ENCODE assay signal across 8 cellular contexts in the genomic region with DNA sequence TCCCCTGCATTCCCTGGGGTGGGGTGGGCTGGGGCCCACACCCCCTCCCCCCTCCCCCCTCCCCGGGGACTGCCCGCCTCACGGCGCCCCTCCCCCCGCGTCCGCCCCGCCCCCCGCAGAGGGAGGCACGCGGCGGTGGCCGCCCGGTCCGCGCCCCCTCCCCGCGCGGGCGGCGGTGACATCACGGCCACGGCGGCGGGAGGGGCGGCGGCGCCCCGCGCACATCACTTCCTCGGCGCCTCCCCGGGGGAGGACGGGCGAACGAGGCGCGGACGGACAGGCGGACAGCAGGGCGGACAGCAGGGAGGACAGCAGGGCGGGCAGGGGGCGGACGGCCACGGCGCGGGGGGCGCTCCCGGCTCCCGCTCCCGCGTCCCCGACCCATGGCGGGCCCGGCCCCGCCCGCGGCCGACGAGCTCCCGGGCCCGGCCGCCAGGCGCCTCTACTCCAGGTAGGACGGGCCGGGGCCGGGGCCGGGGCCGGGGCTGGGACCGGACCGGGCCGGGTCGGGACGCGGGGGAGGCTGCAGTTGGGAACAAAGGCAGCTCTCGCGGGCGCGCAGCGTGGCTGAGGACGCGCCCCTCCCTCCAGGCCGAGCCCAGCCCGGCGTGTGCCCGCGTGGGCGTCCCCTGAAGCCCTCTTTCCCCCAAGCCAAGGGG. TPM values are rescaled to one million over a fixed set of nuclear protein-coding genes. Genes with fewer than 3 reads are reported as not detected.
DNase-seq lines count a peak whose midpoint lies in the region; ATAC-seq, FAIRE-seq and TF ChIP-seq lines count a peak whose summit lies in the region.

A gene with protein sequence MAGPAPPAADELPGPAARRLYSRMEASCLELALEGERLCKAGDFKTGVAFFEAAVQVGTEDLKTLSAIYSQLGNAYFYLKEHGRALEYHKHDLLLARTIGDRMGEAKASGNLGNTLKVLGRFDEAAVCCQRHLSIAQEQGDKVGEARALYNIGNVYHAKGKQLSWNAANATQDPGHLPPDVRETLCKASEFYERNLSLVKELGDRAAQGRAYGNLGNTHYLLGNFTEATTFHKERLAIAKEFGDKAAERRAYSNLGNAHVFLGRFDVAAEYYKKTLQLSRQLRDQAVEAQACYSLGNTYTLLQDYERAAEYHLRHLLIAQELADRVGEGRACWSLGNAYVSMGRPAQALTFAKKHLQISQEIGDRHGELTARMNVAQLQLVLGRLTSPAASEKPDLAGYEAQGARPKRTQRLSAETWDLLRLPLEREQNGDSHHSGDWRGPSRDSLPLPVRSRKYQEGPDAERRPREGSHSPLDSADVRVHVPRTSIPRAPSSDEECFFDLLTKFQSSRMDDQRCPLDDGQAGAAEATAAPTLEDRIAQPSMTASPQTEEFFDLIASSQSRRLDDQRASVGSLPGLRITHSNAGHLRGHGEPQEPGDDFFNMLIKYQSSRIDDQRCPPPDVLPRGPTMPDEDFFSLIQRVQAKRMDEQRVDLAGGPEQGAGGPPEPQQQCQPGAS (plus strand): TSS at position 227 of the 659 bp plus-strand sequence. CDS start 157 bp downstream, at position 384.

- TF ChIP-seq CTCF in GM10266 (IDR thresholded peaks at IDR 0.05; ENCODE audit: control insufficient read depth, insufficient read depth, low read depth, missing control alignments) (no peak), heart left ventricle (IDR thresholded peaks at IDR 0.05) (peak in 1 of 12 donors; percentile 5), pancreas (IDR thresholded peaks at IDR 0.05) (no peak)

- intact Hi-C loops in heart left ventricle (cut with DNase I): no loop called here
- intact Hi-C loops in pancreas (cut with DNase I): no loop called here

- H3K4me1 ChIP-seq in heart left ventricle: peaks cover 5 to 62% (median 28%) of the 10 kb centered on the region in 12 donors
- H3K4me1 ChIP-seq in pancreas: peaks cover 5 to 10% (median 7%) of the 10 kb centered on the region in 3 donors

- DNase-seq in GM10266 (ENCODE audit: extremely low spot score) (peak; percentile 70), RPMI7951 (ENCODE audit: low read depth) (peak; percentile 42), amniotic epithelial cell (ENCODE audit: low read depth) (peak; percentile 43), heart left ventricle (peak; percentile 71 to 85 (median 78)), pancreas (peak in 3 of 6 donors; percentile 75 to 81 (median 75)), DMS153 treated with DMSO at 0.1 percent for 48 hours (lab: John Stamatoyannopoulos, UW; ENCODE audit: unreplicated experiment) (no peak)

- H3K27ac ChIP-seq in heart left ventricle: peak within 1 kb of the TSS; percentile 39 to 84 (median 76)
- H3K27ac ChIP-seq in pancreas: peak within 1 kb of the TSS in 1 of 4 donors; percentile 16

- 0 to 1% (median 1%) methylated on average over 21 to 86 of the region's 88 CpGs for WGBS in heart left ventricle, 4 donors
- 0 to 1% methylated on average over 14 to 88 of the region's 88 CpGs for WGBS in pancreas, 2 donors

- H3K27me3 ChIP-seq in heart left ventricle (no peaks in the 10 kb centered on the region), pancreas (no peaks in the 10 kb centered on the region)

- no peaks in the 10 kb centered on the region for H3K9me3 ChIP-seq in heart left ventricle
- H3K9me3 ChIP-seq in pancreas: no peaks in the 10 kb centered on the region

- no peak for TF ChIP-seq POLR2A in heart left ventricle (IDR thresholded peaks at IDR 0.05)

- H3K4me3 ChIP-seq in heart left ventricle (peak within 1 kb of the TSS; percentile 48 to 86 (median 71)), pancreas (peak within 1 kb of the TSS; percentile 37 to 63 (median 52))

- H3K36me3 ChIP-seq in heart left ventricle (peaks cover 0 to 3% (median 0%) of the 10 kb centered on the region in 9 donors), pancreas (no peaks in the 10 kb centered on the region)

- peak in 3 of 4 donors; percentile 15 to 39 (median 21) for ATAC-seq in heart left ventricle
- ATAC-seq in pancreas: peak; percentile 27 to 61 (median 54)
- no peak for ATAC-seq in HG02763 (IDR thresholded peaks at IDR 0.05; ENCODE audit: unreplicated experiment)
- ATAC-seq in HG03565 (IDR thresholded peaks at IDR 0.05; ENCODE audit: unreplicated experiment): no peak

- FAIRE-seq in pancreas (lab: Jason Lieb, UNC): no peak

RNA-seq across cellular contexts. Expression of the gene that starts here (rescaled TPM):
- 6.3 and 6.6 TPM in 2 replicates for total RNA-seq in RPMI7951 (2014; rRNA removed; shearing (Covaris generic))
- total RNA-seq in heart left ventricle: 10 to 100 TPM; 24.1 to 52.0 (median 31.7) TPM
- 10 to 100 TPM; 31.5 to 80.2 TPM for polyA plus RNA-seq in heart left ventricle
- total RNA-seq in pancreas: 10 to 100 TPM in 4 of 6 donors, 1 to 10 TPM in 2; 6.8 to 22.7 (median 11.5) TPM
- polyA plus RNA-seq in pancreas: 10 to 100 TPM; 33.7 to 54.4 TPM

Comparison
In these comparisons a context has a peak if more than half of its experiments do, and no peak if none do; other contexts are left out.
1. ATAC-seq: peak in heart left ventricle (3 of 4) and pancreas (4 of 4); none in HG02763 (single experiment) and HG03565 (single experiment).